In genomic region chr3:15601046-15601398, GRCh38 we compare ENCODE assay signal across 8 cellular contexts. TPM values are rescaled to one million over a fixed set of nuclear protein-coding genes. Genes with fewer than 3 reads are reported as not detected.
A peak's percentile ranks its signal among the peaks of the same experiment; 100 is the strongest.
DNase-seq lines count a peak whose midpoint lies in the region; TF ChIP-seq lines count a peak whose summit lies in the region.

No MANE protein-coding gene starts in this region.

- H3K79me1 ChIP-seq in trophoblast cell (ENCODE audit: low read length): peaks cover 6% of the 10 kb centered on the region

- TF ChIP-seq POLR2A in Peyer's patch (IDR thresholded peaks at IDR 0.05): no peak

- H4K20me1 ChIP-seq in fibroblast of lung (ENCODE audit: control insufficient read depth, extremely low read depth, insufficient read depth, low read length): no peaks in the 10 kb centered on the region

- H3K4me3 ChIP-seq in GM08714 (ENCODE audit: low read length) (peak overlapping the region; percentile 84), HFF-Myc (replicated peaks; ENCODE audit: low read depth, low read length) (peak overlapping the region; percentile 99), Peyer's patch (peak overlapping the region; percentile 64 to 98 (median 79)), fibroblast of lung (replicated peaks in 1 of 4; ENCODE audit: control extremely low read depth in 1 of 4, insufficient read depth in 1 of 4, low read depth in 3 of 4, low read length in 4 of 4) (peak overlapping the region; percentile 68 to 99 (median 79)), trophoblast cell (ENCODE audit: low read depth, low read length) (peak overlapping the region; percentile 96)

- no peak for TF ChIP-seq CTCF in HFF-Myc (IDR thresholded peaks at IDR 0.05; ENCODE audit: low read depth, low read length, missing control alignments)
- no peak for TF ChIP-seq CTCF in Peyer's patch (IDR thresholded peaks at IDR 0.05)
- no peak for TF ChIP-seq CTCF in fibroblast of lung (conservative IDR thresholded peaks at IDR 0.05 in 1 of 2, IDR thresholded peaks at IDR 0.05 in 1 of 2; ENCODE audit: low read depth in 1 of 2, low read length in 2 of 2)

- peak overlapping the region; percentile 17 for H4K91ac ChIP-seq in trophoblast cell (ENCODE audit: low read depth, low read length)

- peak overlapping the region; percentile 79 to 96 (median 88) for H3K27ac ChIP-seq in Peyer's patch
- peak overlapping the region; percentile 77 for H3K27ac ChIP-seq in fibroblast of lung (ENCODE audit: insufficient read depth, low read length)
- H3K27ac ChIP-seq in trophoblast cell (ENCODE audit: low read depth, low read length): peak overlapping the region; percentile 42

- H2BK12ac ChIP-seq in trophoblast cell (ENCODE audit: low read length): no peak overlapping the region

- peak overlapping the region; percentile 73 for H3K9ac ChIP-seq in fibroblast of lung (ENCODE audit: insufficient read depth, low read length)
- peak overlapping the region; percentile 88 for H3K9ac ChIP-seq in trophoblast cell (ENCODE audit: low read length)

- peak overlapping the region; percentile 18 for H3K14ac ChIP-seq in trophoblast cell (ENCODE audit: low read length)

- peaks cover 0 to 26% (median 4%) of the 10 kb centered on the region in 4 donors for H3K4me1 ChIP-seq in Peyer's patch
- no peaks in the 10 kb centered on the region for H3K4me1 ChIP-seq in fibroblast of lung (ENCODE audit: control insufficient read depth, extremely low read depth, insufficient read depth, low read length)
- peaks cover 0 to 3% of the 10 kb centered on the region in 2 experiments for H3K4me1 ChIP-seq in trophoblast cell (ENCODE audit: control insufficient read depth in 1 of 2, insufficient read depth in 2 of 2, low read length in 2 of 2)

- H3K36me3 ChIP-seq in Peyer's patch (peaks cover 0 to 42% (median 0%) of the 10 kb centered on the region in 3 donors), fibroblast of lung (ENCODE audit: control insufficient read depth, insufficient read depth, low read length) (no peaks in the 10 kb centered on the region), trophoblast cell (ENCODE audit: control insufficient read depth in 1 of 2, insufficient read depth in 2 of 2, low read length in 2 of 2) (peaks cover 0 to 5% of the 10 kb centered on the region in 2 experiments)

- no CpG with 5 or more reads among the region's 19 CpGs for WGBS in trophoblast cell (ENCODE audit: extremely low coverage, insufficient coverage, insufficient read length)

- H2AFZ ChIP-seq in fibroblast of lung (ENCODE audit: low read length) (peak overlapping the region; percentile 97), trophoblast cell (ENCODE audit: insufficient read depth, low read length, poor library complexity) (peak overlapping the region; percentile 59)

- H4K8ac ChIP-seq in trophoblast cell (ENCODE audit: low read depth, low read length): peak overlapping the region; percentile 62

- H2AK5ac ChIP-seq in trophoblast cell (ENCODE audit: low read length): no peak overlapping the region

- H3K9me3 ChIP-seq in Peyer's patch: no peaks in the 10 kb centered on the region
- no peaks in the 10 kb centered on the region for H3K9me3 ChIP-seq in fibroblast of lung (ENCODE audit: control insufficient read depth, insufficient read depth, low read depth, low read length)
- H3K9me3 ChIP-seq in trophoblast cell (ENCODE audit: insufficient read depth, low read depth, low read length): peaks cover 2% of the 10 kb centered on the region

- H3K79me2 ChIP-seq in fibroblast of lung (ENCODE audit: control insufficient read depth, insufficient read depth, low read length) (peaks cover 5% of the 10 kb centered on the region), trophoblast cell (ENCODE audit: control insufficient read depth, insufficient read depth, low read length, poor library complexity) (peaks cover 2% of the 10 kb centered on the region)

- H3K23ac ChIP-seq in trophoblast cell (ENCODE audit: low read length): no peak overlapping the region

- H3K4me2 ChIP-seq in fibroblast of lung (ENCODE audit: extremely low read depth, insufficient read depth, low read length) (peak overlapping the region; percentile 61), trophoblast cell (ENCODE audit: low read length) (peak overlapping the region; percentile 74)

- H4K12ac ChIP-seq in trophoblast cell (ENCODE audit: low read depth, low read length): peak overlapping the region; percentile 17

- H3K27me3 ChIP-seq in Peyer's patch (no peaks in the 10 kb centered on the region), fibroblast of lung (ENCODE audit: control insufficient read depth, insufficient read depth, low read length) (no peaks in the 10 kb centered on the region), trophoblast cell (ENCODE audit: insufficient read depth, low read length) (no peaks in the 10 kb centered on the region)

- H2BK5ac ChIP-seq in trophoblast cell (ENCODE audit: low read depth, low read length, poor library complexity): no peak overlapping the region

- no peak overlapping the region for H3K4ac ChIP-seq in trophoblast cell (ENCODE audit: low read depth, low read length)

- H3K18ac ChIP-seq in trophoblast cell (ENCODE audit: low read length): peak overlapping the region; percentile 10

- H2BK120ac ChIP-seq in trophoblast cell (ENCODE audit: insufficient read depth, low read length, poor library complexity): no peak overlapping the region

- DNase-seq in HFF-Myc (ENCODE audit: extremely low read depth, low read depth) (no peak), Peyer's patch (no peak), fibroblast of lung (ENCODE audit: low read depth in 2 of 2) (no peak), trophoblast cell (peak in 1 of 2 donors; percentile 41), NCI-H446 (lab: John Stamatoyannopoulos, UW) (no peak), NCI-H524 treated with DMSO at 0.1 percent for 48 hours (lab: John Stamatoyannopoulos, UW) (no peak), GOT3 (lab: John Stamatoyannopoulos, UW) (no peak)

RNA-seq across cellular contexts. Expression of gene HACL1, which starts 0.3 kb away (rescaled TPM):
- total RNA-seq in Peyer's patch (10 to 100 TPM; 22.5 to 50.1 (median 33.0) TPM), fibroblast of lung (16.4 and 20.6 TPM in 2 replicates)
- polyA plus RNA-seq in fibroblast of lung: 16.0 and 17.7 TPM in 2 replicates
- polyA plus RNA-seq in fibroblast of lung (2012): 9.8 and 13.6 TPM in 2 replicates
- 4.1 and 7.7 TPM in 2 replicates for polyA minus RNA-seq in fibroblast of lung (ENCODE audit: low replicate concordance)
- 18.1 and 19.7 TPM in 2 replicates for polyA plus RNA-seq in trophoblast cell (2013)

RNA-seq across cellular contexts. Expression of gene BTD, which starts 0.5 kb away (rescaled TPM):
- total RNA-seq in Peyer's patch (10 to 100 TPM in 3 of 4 donors, 1 to 10 TPM in 1; 9.1 to 88.4 (median 59.9) TPM), fibroblast of lung (18.0 and 24.9 TPM in 2 replicates)
- polyA plus RNA-seq in fibroblast of lung: 19.1 and 24.4 TPM in 2 replicates
- 13.7 and 18.6 TPM in 2 replicates for polyA plus RNA-seq in fibroblast of lung (2012)
- polyA minus RNA-seq in fibroblast of lung (ENCODE audit: low replicate concordance): 12.3 and 24.7 TPM in 2 replicates
- polyA plus RNA-seq in trophoblast cell (2013): 15.6 and 17.3 TPM in 2 replicates
